ENCODE assay signal across 28 cellular contexts in the genomic region with DNA sequence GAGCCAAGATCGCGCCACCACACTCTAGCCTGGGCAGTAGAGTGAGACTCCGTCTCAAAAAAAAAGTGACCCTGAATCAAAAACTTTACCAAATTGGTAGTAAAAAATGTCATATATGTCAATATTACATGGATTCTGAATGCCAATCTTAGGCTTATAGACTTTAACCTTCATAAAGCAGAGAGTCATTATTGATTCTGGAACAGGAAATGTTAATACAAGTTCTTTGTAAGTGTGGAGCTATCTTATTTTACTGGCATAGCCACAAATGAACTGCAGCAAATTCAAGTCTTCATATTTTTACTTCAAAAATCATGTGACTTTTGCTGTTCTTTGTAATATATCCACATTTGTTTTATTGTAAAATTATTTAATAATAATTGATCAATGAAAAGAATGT. TPM values are rescaled to one million over a fixed set of nuclear protein-coding genes. Genes with fewer than 3 reads are reported as not detected.
A peak's percentile ranks its signal among the peaks of the same experiment; 100 is the strongest.
DNase-seq lines count a peak whose midpoint lies in the region; ATAC-seq, FAIRE-seq and TF ChIP-seq lines count a peak whose summit lies in the region.
"Had no signal": no experiment of that assay in that cellular context is flagged by ENCODE, and none has a peak within 500 bp of the region (broad histone marks: within the 10 kb centered on the region; RNA-seq: fewer than 3 reads in every experiment).

No MANE protein-coding gene starts in this region.

- H3K4me3 ChIP-seq in K562: no peak overlapping the region
- no peak overlapping the region for H3K4me3 ChIP-seq in right lobe of liver
- no peak overlapping the region for H3K4me3 ChIP-seq in pancreas
- H3K4me3 ChIP-seq in mammary epithelial cell (replicated peaks in 1 of 3; ENCODE audit: insufficient read depth in 1 of 3, low read depth in 2 of 3, low read length in 3 of 3): no peak overlapping the region
- H3K4me3 ChIP-seq: BLaER1, GM12878 had no signal

- H3K4me1 ChIP-seq in K562 (replicated peaks in 1 of 2; ENCODE audit: control insufficient read depth in 2 of 2, insufficient read depth in 2 of 2, low read length in 2 of 2) (no peaks in the 10 kb centered on the region), right lobe of liver (peaks cover 0 to 9% (median 0%) of the 10 kb centered on the region in 4 donors), pancreas (peaks cover 0 to 8% (median 0%) of the 10 kb centered on the region in 3 donors), mammary epithelial cell (ENCODE audit: insufficient read depth, low read length) (no peaks in the 10 kb centered on the region)
- H3K4me1 ChIP-seq: BE2C, BLaER1 had no signal

- ATAC-seq in T-helper 17 cell: no peak
- ATAC-seq in K562: no peak
- ATAC-seq in right lobe of liver: peak in 3 of 4 donors; percentile 56 to 65 (median 56)
- peak; percentile 35 to 62 (median 52) for ATAC-seq in pancreas
- no peak for ATAC-seq in HG02798 (IDR thresholded peaks at IDR 0.05; ENCODE audit: poor library complexity, unreplicated experiment)
- ATAC-seq: GM12878 had no signal

- H3K9ac ChIP-seq in K562 (ENCODE audit: insufficient read depth in 1 of 2, low read depth in 2 of 2, low read length in 2 of 2) (no peak overlapping the region), mammary epithelial cell (ENCODE audit: insufficient read depth, low read length) (no peak overlapping the region)
- H3K9ac ChIP-seq: BLaER1 had no signal

- dilution Hi-C loops in mammary epithelial cell (cut with HindIII; ENCODE audit: low sequenced_read_pairs): no loop called here

- intact Hi-C loops in K562 (cut with micrococcal nuclease) (no loop called here), right lobe of liver (cut with DNase I) (no loop called here), pancreas (cut with DNase I) (no loop called here), mammary epithelial cell (cut with micrococcal nuclease) (no loop called here)

- DNase-seq in T-helper 17 cell (no peak), K562 (ENCODE audit: extremely low read depth in 1 of 4, low spot score in 3 of 4) (no peak), right lobe of liver (no peak), pancreas (no peak), NCI-H2029 (lab: John Stamatoyannopoulos, UW) (no peak), mammary epithelial cell (no peak), occipital lobe (lab: John Stamatoyannopoulos, UW) (no peak)
- DNase-seq: 8988T; ACHN; BE2C; C1 segment of cervical spinal cord; CD4-positive, alpha-beta memory T cell; CD4-positive, CD25-positive, alpha-beta regulatory T cell; CD8-positive, alpha-beta memory T cell; COR-L47; DMS 273 treated with DMSO at 0.1 percent for 48 hours; DMS153; DMS53; DMS79; DND-41; EL; GDM1 had no signal

- H3K27me3 ChIP-seq in K562 (ENCODE audit: control insufficient read depth in 2 of 2, insufficient read depth in 2 of 2, low read length in 2 of 2) (no peaks in the 10 kb centered on the region), right lobe of liver (no peaks in the 10 kb centered on the region), pancreas (no peaks in the 10 kb centered on the region), mammary epithelial cell (ENCODE audit: insufficient read depth, low read length) (no peaks in the 10 kb centered on the region)
- H3K27me3 ChIP-seq: BE2C, BLaER1 had no signal

- peaks cover 3% of the 10 kb centered on the region for H3K36me3 Mint-ChIP-seq in T-helper 17 cell (ENCODE audit: low read depth)

- TF ChIP-seq CTCF in K562 (IDR thresholded peaks at IDR 0.05 in 2 of 3, conservative IDR thresholded peaks at IDR 0.05 in 1 of 3; ENCODE audit: insufficient read depth in 2 of 3, low read depth in 1 of 3, low read length in 3 of 3) (no peak), right lobe of liver (IDR thresholded peaks at IDR 0.05) (no peak), pancreas (IDR thresholded peaks at IDR 0.05) (no peak), mammary epithelial cell (conservative IDR thresholded peaks at IDR 0.05 in 1 of 2, IDR thresholded peaks at IDR 0.05 in 1 of 2; ENCODE audit: extremely low read depth in 1 of 2, insufficient read depth in 1 of 2, low read depth in 1 of 2, low read length in 2 of 2) (no peak)

- H3K79me2 ChIP-seq in K562 (ENCODE audit: control insufficient read depth, insufficient read depth, low read length): peaks cover 58% of the 10 kb centered on the region
- peaks cover 10% of the 10 kb centered on the region for H3K79me2 ChIP-seq in mammary epithelial cell (ENCODE audit: insufficient read depth, low read length)

- no peak overlapping the region for H3K4me3 Mint-ChIP-seq in T-helper 17 cell
- H3K4me3 Mint-ChIP-seq: CD14-positive monocyte; CD4-positive, alpha-beta memory T cell; CD4-positive, CD25-positive, alpha-beta regulatory T cell; CD8-positive, alpha-beta memory T cell had no signal

- H3K9me1 ChIP-seq in K562 (ENCODE audit: control insufficient read depth, insufficient read depth, low read length): no peaks in the 10 kb centered on the region

- no TSS peak for BruUV-seq in K562 (replicated peaks; lab: Mats Ljungman, UMichigan)
- no TSS peak for BruUV-seq in mammary epithelial cell (replicated peaks; lab: Mats Ljungman, UMichigan)

- CTCF ChIA-PET in K562 (lab: Yijun Ruan, JAX; ENCODE audit: low intra/inter-chr PET ratio) (no interaction called here), mammary epithelial cell (lab: Charles Lee; ENCODE audit: low non-redundant PET) (no interaction called here)

- no peaks in the 10 kb centered on the region for H3K27me3 Mint-ChIP-seq in T-helper 17 cell
- H3K27me3 Mint-ChIP-seq: CD4-positive, alpha-beta memory T cell; CD4-positive, CD25-positive, alpha-beta regulatory T cell; CD8-positive, alpha-beta memory T cell had no signal

- H3K27ac Mint-ChIP-seq in T-helper 17 cell: peak overlapping the region; percentile 47
- H3K27ac Mint-ChIP-seq: CD14-positive monocyte; CD4-positive, alpha-beta memory T cell; CD4-positive, CD25-positive, alpha-beta regulatory T cell had no signal

- H4K20me1 ChIP-seq in K562 (replicated peaks; ENCODE audit: control insufficient read depth, insufficient read depth, low read length) (no peaks in the 10 kb centered on the region), mammary epithelial cell (ENCODE audit: insufficient read depth, low read length) (no peaks in the 10 kb centered on the region)

- POLR2A ChIA-PET in K562 (lab: Yijun Ruan, JAX): no interaction called here

- in situ Hi-C loops in K562 (cut with MboI) (no loop called here), mammary epithelial cell (cut with MboI; ENCODE audit: low sequenced_read_pairs in 2 of 2) (no loop called here)

- H2AFZ ChIP-seq in K562 (ENCODE audit: low read depth, low read length) (no peak overlapping the region), mammary epithelial cell (ENCODE audit: low read depth, low read length) (no peak overlapping the region)

- H3K4me2 ChIP-seq in K562 (ENCODE audit: insufficient read depth, low read length): no peak overlapping the region
- no peak overlapping the region for H3K4me2 ChIP-seq in mammary epithelial cell (ENCODE audit: insufficient read depth, low read depth, low read length)
- H3K4me2 ChIP-seq: BLaER1 had no signal

- WGBS in K562 (ENCODE audit: insufficient coverage, low coverage, missing lambda C conversion rate): 64% methylated on average over 3 of the region's 3 CpGs
- 96% methylated on average over 3 of the region's 3 CpGs for WGBS in right lobe of liver (ENCODE audit: insufficient coverage, low coverage, low lambda C conversion rate, missing lambda C conversion rate)
- 61 to 97% methylated on average over 3 of the region's 3 CpGs for WGBS in pancreas, 2 donors
- 94% methylated on average over 3 of the region's 3 CpGs for WGBS in mammary epithelial cell (ENCODE audit: low coverage, missing lambda C conversion rate)

- TF ChIP-seq POLR2A in K562 (conservative IDR thresholded peaks at IDR 0.05): no peak
- no peak for TF ChIP-seq POLR2A in right lobe of liver (IDR thresholded peaks at IDR 0.05)

- no peaks in the 10 kb centered on the region for H3K9me3 ChIP-seq in T-helper 17 cell (ENCODE audit: control insufficient read depth, low read length, poor library complexity, severe bottlenecking)
- no peaks in the 10 kb centered on the region for H3K9me3 ChIP-seq in K562 (replicated peaks; ENCODE audit: control insufficient read depth, insufficient read depth, low read depth, low read length)
- no peaks in the 10 kb centered on the region for H3K9me3 ChIP-seq in right lobe of liver
- H3K9me3 ChIP-seq in pancreas: no peaks in the 10 kb centered on the region
- no peaks in the 10 kb centered on the region for H3K9me3 ChIP-seq in mammary epithelial cell (replicated peaks; ENCODE audit: insufficient read depth, low read length)
- H3K9me3 ChIP-seq: BE2C, BLaER1 had no signal

- TF ChIP-seq RAD21 in K562 (CRISPR knock-in tag; conservative IDR thresholded peaks at IDR 0.05 in 1 of 2, IDR thresholded peaks at IDR 0.05 in 1 of 2): no peak

- peaks cover 17% of the 10 kb centered on the region for H3K4me1 Mint-ChIP-seq in T-helper 17 cell
- H3K4me1 Mint-ChIP-seq: CD14-positive monocyte had no signal

- no peak for TF ChIP-seq EP300 in K562 (IDR thresholded peaks at IDR 0.05; ENCODE audit: low read length)

- FAIRE-seq in K562 (lab: Jason Lieb, UNC) (no peak), pancreas (lab: Jason Lieb, UNC) (no peak)
- FAIRE-seq: GM12878, GM12892, GM18507 had no signal

- H3K27ac ChIP-seq in K562 (ENCODE audit: extremely low read depth, low read depth, low read length) (no peak overlapping the region), right lobe of liver (no peak overlapping the region), pancreas (no peak overlapping the region), mammary epithelial cell (ENCODE audit: insufficient read depth, low read depth, low read length) (no peak overlapping the region)
- H3K27ac ChIP-seq: BLaER1 had no signal

- H3K36me3 ChIP-seq in K562 (ENCODE audit: control insufficient read depth, insufficient read depth, low read length) (peaks cover 26% of the 10 kb centered on the region; the same call in 2 of the 3 replicates), right lobe of liver (peaks cover 0 to 2% (median 0%) of the 10 kb centered on the region in 4 donors), pancreas (no peaks in the 10 kb centered on the region), mammary epithelial cell (ENCODE audit: insufficient read depth, low read length) (no peaks in the 10 kb centered on the region)
- H3K36me3 ChIP-seq: BE2C had no signal

RNA-seq across cellular contexts. Expression of gene PPP2R5A, which starts 41.3 kb away (rescaled TPM):
- total RNA-seq in T-helper 17 cell: 10 to 100 TPM; 52.1 to 52.4 TPM
- 22.5 and 38.1 TPM in 2 replicates for total RNA-seq in K562 (2011; cell fraction: chromatin; rRNA removed; ENCODE audit: low replicate concordance)
- 17.6 and 18.8 TPM in 2 replicates for total RNA-seq in K562 (2011; cell fraction: nucleolus; rRNA removed)
- 24.0 and 38.3 TPM in 2 replicates for total RNA-seq in K562 (2011; cell fraction: nucleoplasm; rRNA removed)
- total RNA-seq in K562 (2014; rRNA removed): 57.2 and 59.8 TPM in 2 replicates
- 64.3 and 73.5 TPM in 2 replicates for total RNA-seq in K562 (2014; rRNA removed; fragmentation: Illumina TruSeq; extraction: Trizol)
- 66.1 and 69.6 TPM in 2 replicates for total RNA-seq in K562 (2015; rRNA removed; fragmentation: Illumina TruSeq; extraction: Trizol)
- total RNA-seq in K562 (2021): 70.9 and 71.1 TPM in 2 replicates
- polyA plus RNA-seq in K562 (2011; rRNA removed): 79.3 and 106 TPM in 2 replicates
- 37.4 and 45.8 TPM in 2 replicates for polyA plus RNA-seq in K562 (2011; cell fraction: cytosol; rRNA removed)
- 26.6 and 37.4 TPM in 2 replicates for polyA plus RNA-seq in K562 (2011; cell fraction: nucleus; rRNA removed)
- polyA plus RNA-seq in K562 (2012): 45.3 and 51.5 TPM in 2 replicates
- polyA plus RNA-seq in K562 (2014; fragmentation: Illumina TruSeq; extraction: Trizol): 62.9 and 71.3 TPM in 2 replicates
- 10 to 100 TPM; 26.9 to 31.2 TPM for polyA plus RNA-seq in K562 (2014; fragmentation: Nextera tagmentation; extraction: Ambion mirVana)
- 53.8 and 62.2 TPM in 2 replicates for polyA plus RNA-seq in K562 (2014; rRNA removed)
- polyA minus RNA-seq in K562 (2011; rRNA and poly(A)+ RNA removed): 59.4 and 61.4 TPM in 2 replicates
- 33.0 and 37.2 TPM in 2 replicates for polyA minus RNA-seq in K562 (2011; cell fraction: cytosol; rRNA and poly(A)+ RNA removed)
- polyA minus RNA-seq in K562 (2011; cell fraction: nucleus; rRNA and poly(A)+ RNA removed): 25.4 and 30.1 TPM in 2 replicates
- 10 to 100 TPM; 28.5 to 57.2 (median 33.3) TPM for total RNA-seq in right lobe of liver
- 10 to 100 TPM; 19.6 to 30.5 (median 22.2) TPM for total RNA-seq in pancreas
- 10 to 100 TPM; 14.4 to 19.3 TPM for polyA plus RNA-seq in pancreas
- 10 to 100 TPM; 17.3 to 19.0 TPM for total RNA-seq in mammary epithelial cell
- polyA plus RNA-seq in mammary epithelial cell: 10.4 TPM
- 7.4 TPM for polyA minus RNA-seq in mammary epithelial cell
- total RNA-seq in occipital lobe: 34.5 TPM

Comparison
In these comparisons a context has a peak if more than half of its experiments do, and no peak if none do; other contexts are left out.
1. ATAC-seq: peak in right lobe of liver (3 of 4) and pancreas (4 of 4); none in T-helper 17 cell (single experiment), K562 (single experiment) and HG02798 (single experiment).